In the genomic region with DNA sequence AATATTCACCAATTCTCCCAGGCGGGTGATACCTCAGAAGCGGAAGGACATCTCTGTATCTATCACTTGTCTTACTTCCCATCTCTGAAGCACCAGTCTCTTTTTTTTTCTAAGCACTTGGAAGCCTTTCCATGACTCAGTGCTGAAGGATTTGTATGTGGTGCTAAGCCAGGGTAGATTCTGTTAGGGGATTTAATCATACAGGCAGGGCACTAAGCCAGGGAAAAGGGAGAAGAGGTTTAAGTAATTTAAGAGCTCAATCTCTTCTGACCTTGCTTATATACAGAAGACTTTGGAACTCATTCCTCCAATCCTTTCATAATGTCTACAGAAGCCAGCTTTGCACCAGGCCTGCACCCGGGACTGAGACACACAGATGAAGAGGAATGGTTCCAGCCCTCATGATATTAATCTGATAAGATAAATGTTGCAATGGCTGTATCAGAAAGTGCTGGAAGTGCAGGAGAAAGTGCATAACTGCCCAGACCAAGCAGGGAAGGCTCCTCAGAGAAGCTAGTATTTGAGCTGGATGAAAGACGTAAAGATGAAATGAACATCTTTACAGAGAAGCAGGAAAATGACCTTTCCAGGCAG, we compare ENCODE assay signal across 16 cellular contexts. TPM values are rescaled to one million over a fixed set of nuclear protein-coding genes. Genes with fewer than 3 reads are reported as not detected.
DNase-seq lines count a peak whose midpoint lies in the region; ATAC-seq and TF ChIP-seq lines count a peak whose summit lies in the region.
"Had no signal": no experiment of that assay in that cellular context is flagged by ENCODE, and none has a peak within 500 bp of the region (broad histone marks: within the 10 kb centered on the region; RNA-seq: fewer than 3 reads in every experiment).

No MANE protein-coding gene starts in this region.

- H3K36me3 ChIP-seq in fibroblast of lung (ENCODE audit: control insufficient read depth, insufficient read depth, low read length) (no peaks in the 10 kb centered on the region), rectal smooth muscle tissue (ENCODE audit: control insufficient read depth, insufficient read depth, low read length) (no peaks in the 10 kb centered on the region)
- H3K36me3 ChIP-seq: pancreas had no signal

- H3K9ac ChIP-seq in fibroblast of lung (ENCODE audit: insufficient read depth, low read length): no peak overlapping the region
- no peak overlapping the region for H3K9ac ChIP-seq in rectal smooth muscle tissue (ENCODE audit: low read length)

- TF ChIP-seq CTCF in fibroblast of lung (conservative IDR thresholded peaks at IDR 0.05 in 1 of 2, IDR thresholded peaks at IDR 0.05 in 1 of 2; ENCODE audit: low read depth in 1 of 2, low read length in 2 of 2) (no peak), glutamatergic neuron (IDR thresholded peaks at IDR 0.05; ENCODE audit: partially characterized antibody, unreplicated experiment) (no peak)

- H3K4me1 ChIP-seq in fibroblast of lung (ENCODE audit: control insufficient read depth, extremely low read depth, insufficient read depth, low read length) (no peaks in the 10 kb centered on the region), rectal smooth muscle tissue (ENCODE audit: control insufficient read depth, insufficient read depth, low read length) (peaks cover 2% of the 10 kb centered on the region)
- H3K4me1 ChIP-seq: pancreas had no signal

- no peaks in the 10 kb centered on the region for H3K79me2 ChIP-seq in fibroblast of lung (ENCODE audit: control insufficient read depth, insufficient read depth, low read length)

- intact Hi-C loops in activated CD4-positive, alpha-beta T cell treated with anti-CD3 and anti-CD28 coated beads for 36 hours (cut with DNase I, micrococcal nuclease): no loop called here

- peaks cover 9% of the 10 kb centered on the region for H3K27me3 Mint-ChIP-seq in glutamatergic neuron (ENCODE audit: unreplicated experiment)
- peaks cover 12% of the 10 kb centered on the region for H3K27me3 Mint-ChIP-seq in activated CD4-positive, alpha-beta T cell treated with anti-CD3 and anti-CD28 coated beads for 36 hours

- H3K9me3 Mint-ChIP-seq in glutamatergic neuron (ENCODE audit: unreplicated experiment): peaks cover 7% of the 10 kb centered on the region
- H3K9me3 Mint-ChIP-seq in activated CD4-positive, alpha-beta T cell treated with anti-CD3 and anti-CD28 coated beads for 36 hours (ENCODE audit: low read depth): no peaks in the 10 kb centered on the region
- H3K9me3 Mint-ChIP-seq: T-helper 1 cell treated with Interleukin-12 subunit alpha and Interleukin-12 subunit beta and Interleukin-4 antibody, amounts not matched to agents 30 μg/mL and 1 μg/mL, for 36 hours had no signal

- H3K27me3 ChIP-seq in fibroblast of lung (ENCODE audit: control insufficient read depth, insufficient read depth, low read length) (no peaks in the 10 kb centered on the region), rectal smooth muscle tissue (ENCODE audit: control insufficient read depth, insufficient read depth, low read length) (no peaks in the 10 kb centered on the region)
- H3K27me3 ChIP-seq: pancreas had no signal

- H3K9me3 ChIP-seq in fibroblast of lung (ENCODE audit: control insufficient read depth, insufficient read depth, low read depth, low read length): no peaks in the 10 kb centered on the region
- H3K9me3 ChIP-seq: pancreas had no signal

- no peaks in the 10 kb centered on the region for H3K4me1 Mint-ChIP-seq in glutamatergic neuron (ENCODE audit: low read depth, unreplicated experiment)
- no peaks in the 10 kb centered on the region for H3K4me1 Mint-ChIP-seq in activated CD4-positive, alpha-beta T cell treated with anti-CD3 and anti-CD28 coated beads for 36 hours
- H3K4me1 Mint-ChIP-seq: stimulated activated naive B cell treated with anti-CD40 and anti-IgM and Interleukin-4, amounts not matched to agents 10 μg/mL and 1 μg/mL and 100 μg/mL, for 72 hours had no signal

- POLR2A ChIA-PET in activated CD4-positive, alpha-beta T cell treated with anti-CD3 and anti-CD28 coated beads for 36 hours (lab: Charles Lee): no interaction called here

- no peak overlapping the region for H3K27ac Mint-ChIP-seq in glutamatergic neuron (ENCODE audit: unreplicated experiment)
- no peak overlapping the region for H3K27ac Mint-ChIP-seq in activated CD4-positive, alpha-beta T cell treated with anti-CD3 and anti-CD28 coated beads for 36 hours
- H3K27ac Mint-ChIP-seq: stimulated activated naive B cell treated with anti-CD40 and anti-IgM and Interleukin-4, amounts not matched to agents 10 μg/mL and 1 μg/mL and 100 μg/mL, for 72 hours; T-helper 1 cell treated with Interleukin-12 subunit alpha and Interleukin-12 subunit beta and Interleukin-4 antibody, amounts not matched to agents 30 μg/mL and 1 μg/mL, for 36 hours had no signal

- no peak overlapping the region for H3K4me3 Mint-ChIP-seq in glutamatergic neuron (ENCODE audit: unreplicated experiment)
- H3K4me3 Mint-ChIP-seq in activated CD4-positive, alpha-beta T cell treated with anti-CD3 and anti-CD28 coated beads for 36 hours: no peak overlapping the region
- H3K4me3 Mint-ChIP-seq: stimulated activated naive B cell treated with anti-CD40 and anti-IgM and Interleukin-4, amounts not matched to agents 10 μg/mL and 1 μg/mL and 100 μg/mL, for 72 hours; T-helper 1 cell treated with Interleukin-12 subunit alpha and Interleukin-12 subunit beta and Interleukin-4 antibody, amounts not matched to agents 30 μg/mL and 1 μg/mL, for 36 hours had no signal

- H3K27ac ChIP-seq in fibroblast of lung (ENCODE audit: insufficient read depth, low read length): no peak overlapping the region
- H3K27ac ChIP-seq in rectal smooth muscle tissue (ENCODE audit: low read depth, low read length): peak overlapping the region; percentile 4
- H3K27ac ChIP-seq: pancreas had no signal

- CTCF ChIA-PET in activated CD4-positive, alpha-beta T cell treated with anti-CD3 and anti-CD28 coated beads for 36 hours (lab: Charles Lee): interaction anchor here (1.0 to 1.2 kb wide), 2 partner anchors 59 to 322 kb away, joined by 3 to 4 read pairs; no protein-coding TSS in a partner anchor

- H2AFZ ChIP-seq in fibroblast of lung (ENCODE audit: low read length): no peak overlapping the region

- DNase-seq in Daoy (ENCODE audit: low read depth) (peak; percentile 82), RKO (ENCODE audit: low spot score) (peak; percentile 52), fibroblast of lung (ENCODE audit: low read depth in 2 of 2) (peak; percentile 64 to 89), NCI-H748 treated with DMSO at 0.1 percent for 48 hours (lab: John Stamatoyannopoulos, UW) (no peak), glutamatergic neuron (no peak)
- DNase-seq in activated CD4-positive, alpha-beta T cell treated with anti-CD3 and anti-CD28 coated beads for 36 hours: no peak
- DNase-seq: activated CD4-positive, alpha-beta T cell treated with anti-CD3 and anti-CD28 coated beads, Interleukin-2, amount 50 U/mL, for 4 hours; activated effector memory CD4-positive, alpha-beta T cell treated with anti-CD3 and anti-CD28 coated beads, Interleukin-2, amount 50 U/mL, for 16 hours; COR-L47; NCI-H2029; pancreas; stimulated activated naive B cell treated with anti-CD40 and anti-IgM and Interleukin-4, amounts not matched to agents 10 μg/mL and 1 μg/mL and 100 μg/mL, for 72 hours had no signal

- no peak overlapping the region for H3K4me3 ChIP-seq in fibroblast of lung (replicated peaks in 1 of 4; ENCODE audit: control extremely low read depth in 1 of 4, insufficient read depth in 1 of 4, low read depth in 3 of 4, low read length in 4 of 4)
- H3K4me3 ChIP-seq in rectal smooth muscle tissue (ENCODE audit: low read length): no peak overlapping the region
- H3K4me3 ChIP-seq: pancreas had no signal

- no peaks in the 10 kb centered on the region for H4K20me1 ChIP-seq in fibroblast of lung (ENCODE audit: control insufficient read depth, extremely low read depth, insufficient read depth, low read length)

- H3K36me3 Mint-ChIP-seq in glutamatergic neuron (ENCODE audit: unreplicated experiment): peaks cover 20% of the 10 kb centered on the region
- H3K36me3 Mint-ChIP-seq in activated CD4-positive, alpha-beta T cell treated with anti-CD3 and anti-CD28 coated beads for 36 hours (ENCODE audit: low read depth): no peaks in the 10 kb centered on the region

- no peak for ATAC-seq in activated CD4-positive, alpha-beta T cell treated with anti-CD3 and anti-CD28 coated beads for 36 hours
- ATAC-seq in GM21367 (IDR thresholded peaks at IDR 0.05; ENCODE audit: unreplicated experiment): no peak
- ATAC-seq: HCT116; pancreas; stimulated activated naive B cell treated with anti-CD40 and anti-IgM and Interleukin-4, amounts not matched to agents 10 μg/mL and 1 μg/mL and 100 μg/mL, for 72 hours had no signal

- no peak overlapping the region for H3K4me2 ChIP-seq in fibroblast of lung (ENCODE audit: extremely low read depth, insufficient read depth, low read length)

RNA-seq across cellular contexts. Expression of a gene that starts 11.0 kb away (rescaled TPM):
- 0.06 TPM in 1 of 2 replicates, not detected in the other for total RNA-seq in Daoy (2014; rRNA removed; shearing (Covaris generic))
- not detected in 2 replicates for total RNA-seq in fibroblast of lung
- polyA plus RNA-seq in fibroblast of lung: not detected in 2 replicates
- polyA plus RNA-seq in fibroblast of lung (2012): not detected in 2 replicates
- not detected in 2 replicates for polyA minus RNA-seq in fibroblast of lung (ENCODE audit: low replicate concordance)
- not detected for total RNA-seq in glutamatergic neuron (ENCODE audit: unreplicated experiment)
- total RNA-seq in activated CD4-positive, alpha-beta T cell treated with anti-CD3 and anti-CD28 coated beads for 36 hours: not detected

Comparison
In these comparisons a context has a peak if more than half of its experiments do, and no peak if none do; other contexts are left out.
1. DNase-seq: peak in Daoy (single experiment), RKO (single experiment) and fibroblast of lung (2 of 2); none in NCI-H748 treated with DMSO at 0.1 percent for 48 hours (single experiment), glutamatergic neuron (single experiment) and activated CD4-positive, alpha-beta T cell treated with anti-CD3 and anti-CD28 coated beads for 36 hours (single experiment).